ENCODE assay signal across 8 cellular contexts in the genomic region with DNA sequence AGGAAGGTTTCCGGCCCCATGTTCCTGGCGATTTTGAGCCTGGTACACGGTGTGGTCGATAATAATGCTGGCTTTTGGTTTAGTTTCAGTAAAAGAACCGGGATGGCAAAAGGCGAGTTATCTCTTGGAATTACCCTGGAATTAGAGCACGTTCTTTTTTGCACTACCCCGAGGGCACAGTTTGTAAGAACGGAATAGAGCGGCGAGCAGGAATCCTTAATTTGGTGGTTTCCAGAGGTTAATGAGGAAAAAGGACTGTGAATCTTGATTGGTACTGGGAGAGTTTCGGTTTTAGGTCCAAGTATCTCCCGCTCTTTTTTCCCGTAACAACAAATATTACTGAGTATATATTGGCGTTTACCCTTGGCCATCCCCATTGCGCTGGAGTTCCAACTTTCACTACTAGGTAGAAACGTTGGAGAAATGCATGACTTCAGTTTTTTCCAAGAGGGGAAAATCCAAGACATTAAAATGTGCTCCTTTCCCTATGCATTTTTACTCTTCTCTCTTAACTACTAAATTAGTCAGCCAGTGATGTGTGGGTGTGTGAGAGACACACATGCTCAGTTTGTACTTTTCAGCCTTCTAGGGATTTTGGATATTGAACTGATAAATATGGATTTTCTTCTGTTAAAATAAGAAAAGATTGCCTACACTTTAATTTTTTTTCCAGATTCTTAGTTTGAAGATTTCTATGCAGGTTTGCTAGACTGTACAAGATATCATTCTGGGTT.
DNase-seq lines count a peak whose midpoint lies in the region; ATAC-seq, FAIRE-seq and TF ChIP-seq lines count a peak whose summit lies in the region.

No MANE protein-coding gene starts in this region.

- in situ Hi-C loops in brain microvascular endothelial cell (cut with HindIII; ENCODE audit: low pct_ligation_motif_present, low sequenced_read_pairs): no loop called here
- in situ Hi-C loops in HepG2 (cut with HindIII; ENCODE audit: extremely low pct_ligation_motif_present, low pct_unique_long_range_greater_than_20kb): no loop called here

- peak overlapping the region; percentile 97 for H2AFZ ChIP-seq in HepG2 (ENCODE audit: low read length)

- H3K4me3 ChIP-seq in brain microvascular endothelial cell (ENCODE audit: low read depth, low read length) (peak overlapping the region; percentile 92), HepG2 (replicated peaks in 1 of 3; ENCODE audit: insufficient read depth in 1 of 3, low read depth in 2 of 3, low read length in 3 of 3) (peak overlapping the region; percentile 76 to 92 (median 82)), testis (peak overlapping the region; percentile 84 to 94)

- ATAC-seq in HepG2: peak; percentile 5
- no peak for ATAC-seq in GM21576 (IDR thresholded peaks at IDR 0.05; ENCODE audit: unreplicated experiment)
- ATAC-seq in activated CD4-positive, CD25-positive, alpha-beta regulatory T cell treated with anti-CD3 and anti-CD28 coated beads, Interleukin-2, amount 50 U/mL, for 24 hours: no peak

- no peak for TF ChIP-seq CTCF in brain microvascular endothelial cell (IDR thresholded peaks at IDR 0.05; ENCODE audit: low read depth, low read length, missing control alignments)
- no peak for TF ChIP-seq CTCF in HepG2 (CRISPR knock-in tag; IDR thresholded peaks at IDR 0.05)
- no peak for TF ChIP-seq CTCF in testis (IDR thresholded peaks at IDR 0.05)

- no peak for TF ChIP-seq EP300 in HepG2 (IDR thresholded peaks at IDR 0.05; ENCODE audit: low read depth in 2 of 2, low read length in 2 of 2)
- TF ChIP-seq EP300 in HepG2 (CRISPR knock-in tag; IDR thresholded peaks at IDR 0.05; ENCODE audit: borderline replicate concordance): no peak

- no peaks in the 10 kb centered on the region for H3K27me3 ChIP-seq in brain microvascular endothelial cell (replicated peaks)
- H3K27me3 ChIP-seq in HepG2 (ENCODE audit: control insufficient read depth in 1 of 2, insufficient read depth in 2 of 2, low read length in 2 of 2): no peaks in the 10 kb centered on the region; a peak in 1 of 5 replicates
- H3K27me3 ChIP-seq in testis: no peaks in the 10 kb centered on the region

- H3K79me2 ChIP-seq in HepG2 (ENCODE audit: insufficient read depth, low read length): no peaks in the 10 kb centered on the region

- POLR2A ChIA-PET in HepG2 (lab: Yijun Ruan, JAX): no interaction called here

- TF ChIP-seq RAD21 in HepG2 (CRISPR knock-in tag; IDR thresholded peaks at IDR 0.05): no peak

- H3K4me2 ChIP-seq in HepG2 (ENCODE audit: low read depth, low read length): peak overlapping the region; percentile 84

- H3K9me3 ChIP-seq in HepG2 (ENCODE audit: low read length): no peaks in the 10 kb centered on the region
- no peaks in the 10 kb centered on the region for H3K9me3 ChIP-seq in testis

- peak; percentile 52 for DNase-seq in ELR (ENCODE audit: low read depth)
- DNase-seq in NCI-H1417 treated with DMSO at 0.1 percent for 48 hours (lab: John Stamatoyannopoulos, UW): peak; percentile 14
- DNase-seq in brain microvascular endothelial cell: peak; percentile 8
- no peak for DNase-seq in HepG2 (ENCODE audit: low spot score)
- DNase-seq in testis: no peak
- DNase-seq in stimulated activated CD4-positive, alpha-beta T cell treated with anti-CD3 and anti-CD28 coated beads, Interleukin-2, amount 100 ng/mL, for 24 hours: no peak

- H3K4me1 ChIP-seq in HepG2 (ENCODE audit: insufficient read depth, low read length): peaks cover 15% of the 10 kb centered on the region
- H3K4me1 ChIP-seq in testis: peaks cover 8% of the 10 kb centered on the region

- TF ChIP-seq POLR2A in HepG2 (IDR thresholded peaks at IDR 0.05; ENCODE audit: insufficient read depth in 1 of 2, low read depth in 2 of 2, low read length in 2 of 2) (no peak), testis (IDR thresholded peaks at IDR 0.05) (no peak)

- no peaks in the 10 kb centered on the region for H4K20me1 ChIP-seq in HepG2 (ENCODE audit: insufficient read depth, low read length)

- H3K9ac ChIP-seq in HepG2 (ENCODE audit: insufficient read depth, low read depth, low read length): peak overlapping the region; percentile 97

- under 1% methylated on average over 16 of the region's 17 CpGs for WGBS in HepG2 (ENCODE audit: low lambda C conversion rate)
- 2 to 5% methylated on average over 17 of the region's 17 CpGs for WGBS in testis, 2 donors

- CTCF ChIA-PET in HepG2 (lab: Yijun Ruan, JAX; ENCODE audit: low intra/inter-chr PET ratio, low total read pairs): interaction anchor here (1.2 kb wide), 1 partner anchor 51 kb away, joined by 3 read pairs; no protein-coding TSS in a partner anchor

- H3K36me3 ChIP-seq in brain microvascular endothelial cell (replicated peaks) (no peaks in the 10 kb centered on the region), HepG2 (replicated peaks in 1 of 2; ENCODE audit: control insufficient read depth in 1 of 2, insufficient read depth in 2 of 2, low read length in 2 of 2) (no peaks in the 10 kb centered on the region), testis (ENCODE audit: low read depth, missing control alignments) (no peaks in the 10 kb centered on the region)

- FAIRE-seq in HepG2 (lab: Jason Lieb, UNC): peak; percentile 36

- peak overlapping the region; percentile 98 for H3K27ac ChIP-seq in brain microvascular endothelial cell
- H3K27ac ChIP-seq in HepG2 (ENCODE audit: extremely low read length, insufficient read depth, low read length): peak overlapping the region; percentile 93
- peak overlapping the region; percentile 93 to 97 for H3K27ac ChIP-seq in testis

- intact Hi-C loops in HepG2 (cut with micrococcal nuclease; ENCODE audit: unreplicated experiment): loop anchor here (1.0 kb wide), 1 partner anchor 51 kb away; no protein-coding TSS in a partner anchor
- intact Hi-C loops in testis (cut with DNase I; ENCODE audit: low total_unique reads): no loop called here

- BruUV-seq in HepG2 (replicated peaks; lab: Mats Ljungman, UMichigan): TSS peak; percentile 55

TF ChIP-seq in HepG2, 621 proteins besides CTCF, POLR2A, EP300 and RAD21 (continues in another document):
- no peak for TF ChIP-seq RXRB (CRISPR knock-in tag; IDR thresholded peaks at IDR 0.05; ENCODE audit: borderline replicate concordance)
- TF ChIP-seq CBX5 (CRISPR knock-in tag; IDR thresholded peaks at IDR 0.05; ENCODE audit: borderline replicate concordance): no peak
- TF ChIP-seq, protein P1, sequence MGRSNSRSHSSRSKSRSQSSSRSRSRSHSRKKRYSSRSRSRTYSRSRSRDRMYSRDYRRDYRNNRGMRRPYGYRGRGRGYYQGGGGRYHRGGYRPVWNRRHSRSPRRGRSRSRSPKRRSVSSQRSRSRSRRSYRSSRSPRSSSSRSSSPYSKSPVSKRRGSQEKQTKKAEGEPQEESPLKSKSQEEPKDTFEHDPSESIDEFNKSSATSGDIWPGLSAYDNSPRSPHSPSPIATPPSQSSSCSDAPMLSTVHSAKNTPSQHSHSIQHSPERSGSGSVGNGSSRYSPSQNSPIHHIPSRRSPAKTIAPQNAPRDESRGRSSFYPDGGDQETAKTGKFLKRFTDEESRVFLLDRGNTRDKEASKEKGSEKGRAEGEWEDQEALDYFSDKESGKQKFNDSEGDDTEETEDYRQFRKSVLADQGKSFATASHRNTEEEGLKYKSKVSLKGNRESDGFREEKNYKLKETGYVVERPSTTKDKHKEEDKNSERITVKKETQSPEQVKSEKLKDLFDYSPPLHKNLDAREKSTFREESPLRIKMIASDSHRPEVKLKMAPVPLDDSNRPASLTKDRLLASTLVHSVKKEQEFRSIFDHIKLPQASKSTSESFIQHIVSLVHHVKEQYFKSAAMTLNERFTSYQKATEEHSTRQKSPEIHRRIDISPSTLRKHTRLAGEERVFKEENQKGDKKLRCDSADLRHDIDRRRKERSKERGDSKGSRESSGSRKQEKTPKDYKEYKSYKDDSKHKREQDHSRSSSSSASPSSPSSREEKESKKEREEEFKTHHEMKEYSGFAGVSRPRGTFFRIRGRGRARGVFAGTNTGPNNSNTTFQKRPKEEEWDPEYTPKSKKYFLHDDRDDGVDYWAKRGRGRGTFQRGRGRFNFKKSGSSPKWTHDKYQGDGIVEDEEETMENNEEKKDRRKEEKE (IDR thresholded peaks at IDR 0.05): no peak
- TF ChIP-seq BRCA1 (CRISPR knock-in tag; IDR thresholded peaks at IDR 0.05): no peak
- no peak for TF ChIP-seq MYC (CRISPR knock-in tag; IDR thresholded peaks at IDR 0.05; ENCODE audit: borderline replicate concordance)
- TF ChIP-seq ISL2 (CRISPR knock-in tag; IDR thresholded peaks at IDR 0.05): no peak
- 0 out of 2 replicates have a peak, but pooled peaks have one; percentile 20 for TF ChIP-seq SMYD3 (CRISPR knock-in tag; IDR thresholded peaks at IDR 0.05)
- TF ChIP-seq MEIS1 (CRISPR knock-in tag; IDR thresholded peaks at IDR 0.05; ENCODE audit: borderline replicate concordance): no peak
- TF ChIP-seq, protein P2, sequence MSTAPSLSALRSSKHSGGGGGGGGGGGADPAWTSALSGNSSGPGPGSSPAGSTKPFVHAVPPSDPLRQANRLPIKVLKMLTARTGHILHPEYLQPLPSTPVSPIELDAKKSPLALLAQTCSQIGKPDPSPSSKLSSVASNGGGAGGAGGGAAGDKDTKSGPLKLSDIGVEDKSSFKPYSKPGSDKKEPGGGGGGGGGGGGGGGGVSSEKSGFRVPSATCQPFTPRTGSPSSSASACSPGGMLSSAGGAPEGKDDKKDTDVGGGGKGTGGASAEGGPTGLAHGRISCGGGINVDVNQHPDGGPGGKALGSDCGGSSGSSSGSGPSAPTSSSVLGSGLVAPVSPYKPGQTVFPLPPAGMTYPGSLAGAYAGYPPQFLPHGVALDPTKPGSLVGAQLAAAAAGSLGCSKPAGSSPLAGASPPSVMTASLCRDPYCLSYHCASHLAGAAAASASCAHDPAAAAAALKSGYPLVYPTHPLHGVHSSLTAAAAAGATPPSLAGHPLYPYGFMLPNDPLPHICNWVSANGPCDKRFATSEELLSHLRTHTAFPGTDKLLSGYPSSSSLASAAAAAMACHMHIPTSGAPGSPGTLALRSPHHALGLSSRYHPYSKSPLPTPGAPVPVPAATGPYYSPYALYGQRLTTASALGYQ (CRISPR knock-in tag; IDR thresholded peaks at IDR 0.05): no peak
- TF ChIP-seq KLF16 (CRISPR knock-in tag; IDR thresholded peaks at IDR 0.05): 0 out of 4 replicates have a peak, but pooled peaks of 1 of the 2 experiments have one; percentile 7
- TF ChIP-seq REPIN1 (CRISPR knock-in tag; IDR thresholded peaks at IDR 0.05; ENCODE audit: borderline replicate concordance, low read depth): no peak
- 0 out of 2 replicates have a peak, but pooled peaks have one; percentile 54 for TF ChIP-seq ZNF878 (CRISPR knock-in tag; IDR thresholded peaks at IDR 0.05)

Comparison
In these comparisons a context has a peak if more than half of its experiments do, and no peak if none do; other contexts are left out.
1. DNase-seq: peak in ELR (single experiment), NCI-H1417 treated with DMSO at 0.1 percent for 48 hours (single experiment) and brain microvascular endothelial cell (single experiment); none in HepG2 (single experiment), testis (single experiment) and stimulated activated CD4-positive, alpha-beta T cell treated with anti-CD3 and anti-CD28 coated beads, Interleukin-2, amount 100 ng/mL, for 24 hours (0 of 2).
2. Peak in every context shown above with its lines, with median percentiles within 50 percentile points of each other: H3K27ac ChIP-seq and H3K4me3 ChIP-seq.